28 cellular contexts compared by ENCODE assay signal in genomic region chr12:102174117-102174516, GRCh38. TPM values are rescaled to one million over a fixed set of nuclear protein-coding genes. Genes with fewer than 3 reads are reported as not detected.
DNase-seq lines count a peak whose midpoint lies in the region; ATAC-seq, FAIRE-seq and TF ChIP-seq lines count a peak whose summit lies in the region.
"Had no signal": no experiment of that assay in that cellular context is flagged by ENCODE, and none has a peak within 500 bp of the region (broad histone marks: within the 10 kb centered on the region; RNA-seq: fewer than 3 reads in every experiment).

No MANE protein-coding gene starts in this region.

- H3K27ac ChIP-seq in GM23338 (ENCODE audit: low read depth) (no peak overlapping the region), endothelial cell of umbilical vein (ENCODE audit: insufficient read depth, low read depth, low read length) (peak overlapping the region; percentile 77), osteoblast (ENCODE audit: low read depth, low read length) (no peak overlapping the region)
- H3K27ac ChIP-seq: A549; BLaER1 treated with 17β-estradiol and CSF1 and Interleukin-3, amounts not matched to agents 10 nM and 100 nM; GM23248 had no signal

- H2AFZ ChIP-seq in GM23338 (no peak overlapping the region), endothelial cell of umbilical vein (ENCODE audit: low read depth, low read length) (no peak overlapping the region), osteoblast (ENCODE audit: low read length) (peak overlapping the region; percentile 35)
- H2AFZ ChIP-seq: GM23248 had no signal

- H3K79me2 ChIP-seq in GM23338 (replicated peaks; ENCODE audit: insufficient read depth) (no peaks in the 10 kb centered on the region), endothelial cell of umbilical vein (ENCODE audit: control insufficient read depth, insufficient read depth, low read length) (no peaks in the 10 kb centered on the region), osteoblast (ENCODE audit: insufficient read depth, low read length) (no peaks in the 10 kb centered on the region)

- CTCF ChIA-PET in endothelial cell of umbilical vein (lab: Charles Lee), result interaction anchor here (2.9 kb wide), 1 partner anchor 310 kb away, joined by 13 read pairs; no protein-coding TSS in a partner anchor

- no TSS peak for BruUV-seq in endothelial cell of umbilical vein (replicated peaks; lab: Mats Ljungman, UMichigan)

- H4K20me1 ChIP-seq in GM23338 (replicated peaks; ENCODE audit: insufficient read depth) (no peaks in the 10 kb centered on the region), endothelial cell of umbilical vein (replicated peaks; ENCODE audit: control insufficient read depth, extremely low read depth, insufficient read depth, low read length) (no peaks in the 10 kb centered on the region), osteoblast (ENCODE audit: insufficient read depth, low read length) (no peaks in the 10 kb centered on the region)
- H4K20me1 ChIP-seq: BLaER1 treated with 17β-estradiol and CSF1 and Interleukin-3, amounts not matched to agents 10 nM and 100 nM had no signal

- ATAC-seq in GM23338, result no peak
- no peak for ATAC-seq in esophagus mucosa
- ATAC-seq in HG03460 (IDR thresholded peaks at IDR 0.05; ENCODE audit: unreplicated experiment), result no peak
- ATAC-seq: A549, HCT116 had no signal

- no peaks in the 10 kb centered on the region for H3K4me1 Mint-ChIP-seq in GM23338
- H3K4me1 Mint-ChIP-seq: CD14-positive monocyte; CD8-positive, alpha-beta memory T cell; H9 had no signal

- POLR2A ChIA-PET in endothelial cell of umbilical vein (lab: Charles Lee), result no interaction called here

- no peaks in the 10 kb centered on the region; the same call in 2 of the 3 replicates for H3K36me3 Mint-ChIP-seq in GM23338 (ENCODE audit: low read depth)

- no peaks in the 10 kb centered on the region for H3K9me2 ChIP-seq in GM23338 (ENCODE audit: insufficient read depth)

- H3K4me1 ChIP-seq in GM23338 (ENCODE audit: insufficient read depth) (no peaks in the 10 kb centered on the region), endothelial cell of umbilical vein (ENCODE audit: control insufficient read depth, extremely low read depth, insufficient read depth, low read length) (peaks cover 27% of the 10 kb centered on the region), osteoblast (ENCODE audit: insufficient read depth, low read length) (peaks cover 15% of the 10 kb centered on the region)
- H3K4me1 ChIP-seq: BE2C; BLaER1 treated with 17β-estradiol and CSF1 and Interleukin-3, amounts not matched to agents 10 nM and 100 nM had no signal

- H3K9ac ChIP-seq in endothelial cell of umbilical vein (replicated peaks; ENCODE audit: extremely low read depth, insufficient read depth, low read length), result no peak overlapping the region
- H3K9ac ChIP-seq: BLaER1 treated with 17β-estradiol and CSF1 and Interleukin-3, amounts not matched to agents 10 nM and 100 nM; GM23248 had no signal

- H3K36me3 ChIP-seq in GM23338 (ENCODE audit: insufficient read depth) (no peaks in the 10 kb centered on the region), endothelial cell of umbilical vein (ENCODE audit: control insufficient read depth in 2 of 2, extremely low read depth in 1 of 2, insufficient read depth in 2 of 2, low read length in 2 of 2) (no peaks in the 10 kb centered on the region), osteoblast (ENCODE audit: insufficient read depth, low read length) (no peaks in the 10 kb centered on the region)
- H3K36me3 ChIP-seq: BE2C had no signal

- no peak overlapping the region for H3K4me2 ChIP-seq in GM23338
- peak overlapping the region; percentile 14 for H3K4me2 ChIP-seq in endothelial cell of umbilical vein (ENCODE audit: insufficient read depth, low read length)
- H3K4me2 ChIP-seq in osteoblast (ENCODE audit: insufficient read depth, low read length), result no peak overlapping the region
- H3K4me2 ChIP-seq: A549; BLaER1 treated with 17β-estradiol and CSF1 and Interleukin-3, amounts not matched to agents 10 nM and 100 nM had no signal

- no peaks in the 10 kb centered on the region for H3K9me1 ChIP-seq in endothelial cell of umbilical vein (replicated peaks; ENCODE audit: control insufficient read depth, extremely low read depth, insufficient read depth, low read length)

- TF ChIP-seq POLR2A in GM12891 (IDR thresholded peaks at IDR 0.05; ENCODE audit: low read depth, low read length) (no peak), endothelial cell of umbilical vein (IDR thresholded peaks at IDR 0.05; ENCODE audit: low read depth, low read length) (no peak)

- H3K4me3 Mint-ChIP-seq in GM23338, result no peak overlapping the region
- H3K4me3 Mint-ChIP-seq: CD14-positive monocyte; CD4-positive, alpha-beta T cell; CD8-positive, alpha-beta memory T cell; H9 had no signal

- no peaks in the 10 kb centered on the region for H3K9me3 Mint-ChIP-seq in GM23338
- H3K9me3 Mint-ChIP-seq: CD14-positive monocyte; CD4-positive, alpha-beta T cell; CD8-positive, alpha-beta memory T cell; H9 had no signal

- H3K4me3 ChIP-seq in GM23338 (no peak overlapping the region), endothelial cell of umbilical vein (replicated peaks in 1 of 3; ENCODE audit: insufficient read depth in 1 of 3, low read depth in 1 of 3, low read length in 3 of 3) (no peak overlapping the region), osteoblast (ENCODE audit: insufficient read depth, low read length) (no peak overlapping the region)
- H3K4me3 ChIP-seq: A549; BLaER1 treated with 17β-estradiol and CSF1 and Interleukin-3, amounts not matched to agents 10 nM and 100 nM; GM23248 had no signal

- FAIRE-seq in GM12891 (lab: Jason Lieb, UNC) (peak; percentile 50), endothelial cell of umbilical vein (lab: Jason Lieb, UNC) (no peak)
- FAIRE-seq: A549, D721Med, GM19239 had no signal

- H3K9me3 ChIP-seq in endothelial cell of umbilical vein (replicated peaks; ENCODE audit: control insufficient read depth, insufficient read depth, low read length), result no peaks in the 10 kb centered on the region
- no peaks in the 10 kb centered on the region for H3K9me3 ChIP-seq in osteoblast (ENCODE audit: low read depth, low read length)
- H3K9me3 ChIP-seq: A549; BE2C; BLaER1 treated with 17β-estradiol and CSF1 and Interleukin-3, amounts not matched to agents 10 nM and 100 nM had no signal

- no peaks in the 10 kb centered on the region for H3K27me3 Mint-ChIP-seq in GM23338 (ENCODE audit: insufficient read depth, low read depth, poor library complexity)
- H3K27me3 Mint-ChIP-seq: CD4-positive, alpha-beta T cell; CD8-positive, alpha-beta memory T cell had no signal

- peak overlapping the region; percentile 16; the same call in 1 of the 2 replicates for H3K27ac Mint-ChIP-seq in GM23338
- H3K27ac Mint-ChIP-seq: CD14-positive monocyte; CD4-positive, alpha-beta T cell; H9 had no signal

- no peaks in the 10 kb centered on the region for H3F3A ChIP-seq in GM23338 (replicated peaks; ENCODE audit: low read depth)

- intact Hi-C loops in endothelial cell of umbilical vein (cut with micrococcal nuclease), result loop anchor here (1.0 kb wide), 1 partner anchor 8 kb away; no protein-coding TSS in a partner anchor

- dilution Hi-C loops in endothelial cell of umbilical vein (cut with MboI; ENCODE audit: extremely low pct_ligation_motif_present, low sequenced_read_pairs), result no loop called here

- TF ChIP-seq CTCF in GM23338 (conservative IDR thresholded peaks at IDR 0.05; ENCODE audit: low read depth in 2 of 2) (no peak), endothelial cell of umbilical vein (IDR thresholded peaks at IDR 0.05; ENCODE audit: extremely low read depth in 1 of 2, insufficient read depth in 1 of 2, low read depth in 1 of 2, low read length in 2 of 2) (no peak), osteoblast (IDR thresholded peaks at IDR 0.05; ENCODE audit: extremely low read depth, low read depth, low read length) (no peak)

- no peaks in the 10 kb centered on the region for H3K27me3 ChIP-seq in GM23338 (ENCODE audit: insufficient read depth)
- H3K27me3 ChIP-seq in endothelial cell of umbilical vein (ENCODE audit: control insufficient read depth in 2 of 2, insufficient read depth in 2 of 2, low read length in 2 of 2), result no peaks in the 10 kb centered on the region
- H3K27me3 ChIP-seq in osteoblast (ENCODE audit: insufficient read depth, low read length), result no peaks in the 10 kb centered on the region
- H3K27me3 ChIP-seq: BE2C; BLaER1 treated with 17β-estradiol and CSF1 and Interleukin-3, amounts not matched to agents 10 nM and 100 nM had no signal

- DNase-seq in GM12891 (ENCODE audit: insufficient read length, low spot score), result no peak
- no peak for DNase-seq in GM23338 (ENCODE audit: low spot score)
- peak; percentile 56 for DNase-seq in endothelial cell of umbilical vein (ENCODE audit: low read depth, low spot score)
- no peak for DNase-seq in osteoblast (ENCODE audit: insufficient read length, low spot score, missing footprints)
- no peak for DNase-seq in NCI-H1048 (lab: John Stamatoyannopoulos, UW)
- DNase-seq: 8988T; ACHN; AML-193; BE2C; CD4-positive, alpha-beta T cell; CD8-positive, alpha-beta memory T cell; DMS 273 treated with DMSO at 0.1 percent for 48 hours; DMS53; DMS79 treated with DMSO at 0.1 percent for 48 hours; GF-D8; GM23248; H9 had no signal

RNA-seq across cellular contexts. Expression of gene PMCH, which starts 23.5 kb away (rescaled TPM):
- polyA plus RNA-seq in GM12891 (2012; ENCODE audit: low read depth, missing spikeins), result 0.47 TPM
- not detected in 2 replicates for total RNA-seq in GM23338 (2014; rRNA removed; shearing (Covaris generic))
- 0.64 and 1.1 TPM in 2 replicates for polyA plus RNA-seq in GM23338 (2016; fragmentation: Nextera tagmentation; extraction: Ambion mirVana)
- total RNA-seq in endothelial cell of umbilical vein, result 1.1 and 1.8 TPM in 2 replicates
- polyA plus RNA-seq in endothelial cell of umbilical vein, result 0.19 and 0.22 TPM in 2 replicates
- polyA plus RNA-seq in endothelial cell of umbilical vein (2011; cell fraction: cytosol; rRNA removed), result 0.46 and 0.73 TPM in 2 replicates
- 0.57 and 0.78 TPM in 2 replicates for polyA plus RNA-seq in endothelial cell of umbilical vein (2011; cell fraction: nucleus; rRNA removed)
- 0.59 and 2.1 TPM in 2 replicates for polyA plus RNA-seq in endothelial cell of umbilical vein (2012)
- polyA minus RNA-seq in endothelial cell of umbilical vein, result 0.41 TPM in 1 of 2 replicates, not detected in the other
- not detected for polyA minus RNA-seq in endothelial cell of umbilical vein (2011; cell fraction: cytosol; rRNA and poly(A)+ RNA removed)
- not detected in 2 replicates for polyA minus RNA-seq in endothelial cell of umbilical vein (2011; cell fraction: nucleus; rRNA and poly(A)+ RNA removed)
- total RNA-seq in osteoblast, result not detected in 2 replicates
- total RNA-seq in esophagus mucosa, result not detected
- total RNA-seq: CD4-positive, alpha-beta T cell; Daoy; G401; GM23248; H4; H9 had no signal
- polyA plus RNA-seq: A549; CD14-positive monocyte; CD8-positive, alpha-beta memory T cell; GM23248 had no signal

RNA-seq across cellular contexts. Expression of gene PARPBP, which starts 54.1 kb away (rescaled TPM):
- 8.8 TPM for polyA plus RNA-seq in GM12891 (2012; ENCODE audit: low read depth, missing spikeins)
- total RNA-seq in GM23338 (2014; rRNA removed; shearing (Covaris generic)), result 44.6 and 44.8 TPM in 2 replicates
- polyA plus RNA-seq in GM23338 (2016; fragmentation: Nextera tagmentation; extraction: Ambion mirVana), result 31.7 and 37.3 TPM in 2 replicates
- total RNA-seq in endothelial cell of umbilical vein, result 19.0 and 19.6 TPM in 2 replicates
- 2.6 and 4.2 TPM in 2 replicates for polyA plus RNA-seq in endothelial cell of umbilical vein
- polyA plus RNA-seq in endothelial cell of umbilical vein (2011; cell fraction: cytosol; rRNA removed), result 5.7 and 6.1 TPM in 2 replicates
- polyA plus RNA-seq in endothelial cell of umbilical vein (2011; cell fraction: nucleus; rRNA removed), result 9.2 and 16.9 TPM in 2 replicates
- polyA plus RNA-seq in endothelial cell of umbilical vein (2012), result 7.7 and 19.8 TPM in 2 replicates
- polyA minus RNA-seq in endothelial cell of umbilical vein, result 9.3 and 11.9 TPM in 2 replicates
- polyA minus RNA-seq in endothelial cell of umbilical vein (2011; cell fraction: cytosol; rRNA and poly(A)+ RNA removed), result 12.9 TPM
- 20.6 and 44.3 TPM in 2 replicates for polyA minus RNA-seq in endothelial cell of umbilical vein (2011; cell fraction: nucleus; rRNA and poly(A)+ RNA removed)
- 5.8 and 6.5 TPM in 2 replicates for total RNA-seq in osteoblast
- total RNA-seq in esophagus mucosa, result 10.4 TPM

RNA-seq across cellular contexts. Expression of gene NUP37, which starts 54.2 kb away (rescaled TPM):
- polyA plus RNA-seq in GM12891 (2012; ENCODE audit: low read depth, missing spikeins), result 56.4 TPM
- total RNA-seq in GM23338 (2014; rRNA removed; shearing (Covaris generic)), result 79.4 and 105 TPM in 2 replicates
- polyA plus RNA-seq in GM23338 (2016; fragmentation: Nextera tagmentation; extraction: Ambion mirVana) (63.3 and 68.7 TPM in 2 replicates), endothelial cell of umbilical vein (20.1 and 25.0 TPM in 2 replicates)
- total RNA-seq in endothelial cell of umbilical vein (41.3 and 46.8 TPM in 2 replicates), osteoblast (24.6 and 25.3 TPM in 2 replicates), esophagus mucosa (33.7 TPM)
- polyA plus RNA-seq in endothelial cell of umbilical vein (2011; cell fraction: cytosol; rRNA removed), result 37.6 and 43.5 TPM in 2 replicates
- polyA plus RNA-seq in endothelial cell of umbilical vein (2011; cell fraction: nucleus; rRNA removed), result 24.2 and 32.7 TPM in 2 replicates
- polyA plus RNA-seq in endothelial cell of umbilical vein (2012), result 36.3 and 64.0 TPM in 2 replicates
- 11.2 and 16.5 TPM in 2 replicates for polyA minus RNA-seq in endothelial cell of umbilical vein
- polyA minus RNA-seq in endothelial cell of umbilical vein (2011; cell fraction: cytosol; rRNA and poly(A)+ RNA removed), result 27.2 TPM
- 9.2 and 14.2 TPM in 2 replicates for polyA minus RNA-seq in endothelial cell of umbilical vein (2011; cell fraction: nucleus; rRNA and poly(A)+ RNA removed)
